In the genomic region with DNA sequence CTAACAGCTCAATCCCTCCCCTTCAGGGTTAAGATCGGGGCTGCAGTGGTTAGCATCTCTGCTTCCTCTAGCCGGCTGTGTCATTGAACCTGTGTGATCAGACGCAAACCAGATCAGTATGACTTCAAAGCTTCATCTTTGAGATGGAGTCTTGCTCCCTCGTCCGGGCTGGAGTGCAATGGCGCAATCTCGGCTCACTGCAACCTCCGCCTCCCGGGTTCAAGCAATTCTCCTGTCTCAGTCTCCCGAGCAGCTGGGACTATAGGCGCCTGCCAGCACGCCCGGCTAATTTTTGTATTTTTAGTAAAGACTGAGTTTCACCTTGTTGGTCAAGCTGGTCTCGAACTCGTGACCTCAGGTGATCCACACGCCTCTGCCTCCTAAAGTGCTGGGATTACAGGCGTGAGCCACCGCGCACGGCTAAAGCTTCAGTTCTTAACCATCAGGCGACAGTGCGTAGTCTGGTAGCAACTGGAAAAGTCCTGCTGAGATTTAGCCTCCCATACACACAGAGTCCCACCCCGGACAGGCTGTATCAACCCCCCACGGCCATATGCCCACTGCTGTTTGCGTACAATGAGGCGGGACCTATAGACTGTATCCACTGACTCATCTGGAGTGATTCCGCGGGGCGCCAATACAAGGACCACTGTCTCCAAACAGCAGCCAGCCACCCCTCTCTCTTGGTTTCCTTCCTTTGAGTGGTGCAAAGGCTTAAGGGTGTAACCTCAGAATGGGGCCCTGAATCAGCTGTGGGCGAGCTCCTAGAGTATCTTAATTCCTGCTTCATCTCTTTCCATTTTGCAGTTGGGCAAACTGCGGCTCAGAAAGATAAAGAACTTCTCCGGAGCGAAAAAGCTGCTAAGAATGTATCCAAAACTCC, we compare ENCODE assay signal across 7 cellular contexts.
DNase-seq lines count a peak whose midpoint lies in the region; ATAC-seq lines count a peak whose summit lies in the region.

No MANE protein-coding gene starts in this region.

- peak; percentile 80 to 87 for DNase-seq in NCI-H1930 (lab: John Stamatoyannopoulos, UW)
- peak; percentile 41 for DNase-seq in cerebellar cortex (ENCODE audit: low spot score)
- DNase-seq in left kidney (ENCODE audit: low read depth, low spot score), result peak; percentile 88
- DNase-seq in stimulated activated CD4-positive, alpha-beta T cell treated with anti-CD3 and anti-CD28 coated beads, Interleukin-2, amount 100 ng/mL, for 24 hours, result peak; percentile 66 to 75

- peak; percentile 47 for ATAC-seq in GM18502 (IDR thresholded peaks at IDR 0.05; ENCODE audit: poor library complexity, unreplicated experiment)
- ATAC-seq in HG02759 (IDR thresholded peaks at IDR 0.05; ENCODE audit: unreplicated experiment), result peak; percentile 27
- peak; percentile 69 to 73 for ATAC-seq in activated CD4-positive, CD25-positive, alpha-beta regulatory T cell treated with anti-CD3 and anti-CD28 coated beads, Interleukin-2, amount 50 U/mL, for 24 hours

Comparison
In these comparisons a context has a peak if more than half of its experiments do, and no peak if none do; other contexts are left out.
1. Peak in every context shown above with its lines: DNase-seq and ATAC-seq.